ENCODE assay signal across 19 cellular contexts in the genomic region with DNA sequence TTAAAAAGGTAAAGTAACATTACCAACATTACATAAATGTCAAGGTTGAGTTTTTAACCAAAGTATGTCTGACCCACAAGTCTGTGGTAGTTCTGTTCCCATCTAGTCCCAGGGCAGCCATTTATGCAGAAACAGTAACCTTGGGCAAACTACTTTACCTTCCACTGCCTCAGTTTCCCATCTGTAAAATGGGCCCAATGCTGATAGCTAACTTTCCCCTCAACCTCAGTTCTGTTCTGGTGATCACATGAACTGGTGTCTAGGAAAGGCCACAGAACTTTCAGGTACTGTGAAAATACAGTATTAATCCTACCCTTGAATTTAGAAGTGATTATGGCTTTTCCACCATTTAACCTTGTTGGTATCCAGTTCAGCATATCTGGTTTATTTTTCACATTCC.
"Had no signal": no experiment of that assay in that cellular context is flagged by ENCODE, and none has a peak within 500 bp of the region (broad histone marks: within the 10 kb centered on the region; RNA-seq: fewer than 3 reads in every experiment).

No MANE protein-coding gene starts in this region.

- H3K27ac ChIP-seq: psoas muscle, upper lobe of right lung had no signal

- FAIRE-seq: bronchial epithelial cell, endometrium, frontal cortex, keratinocyte had no signal

- H3K36me3 ChIP-seq: spleen, upper lobe of right lung had no signal

- ATAC-seq: naive thymus-derived CD8-positive, alpha-beta T cell; psoas muscle; sciatic nerve; upper lobe of right lung had no signal

- H3K27me3 ChIP-seq: spleen, upper lobe of right lung had no signal

- DNase-seq: activated CD4-positive, alpha-beta T cell treated with anti-CD3 and anti-CD28 coated beads, Interleukin-2, amount 50 U/mL, for 4 hours; activated CD4-positive, CD25-positive, alpha-beta regulatory T cell treated with anti-CD3 and anti-CD28 coated beads, Interleukin-2, amount 50 U/mL, for 72 hours; activated gamma-delta T cell; activated naive CD8-positive, alpha-beta T cell treated with anti-CD3 and anti-CD28 coated beads, Interleukin-2, amount 10 ng/mL, durations not matched to agents 7 days and 5 days; activated T-cell treated with anti-CD3 and anti-CD28 coated beads, Interleukin-2, amount 50 U/mL, for 1 hour; anterior cingulate cortex; midbrain; naive thymus-derived CD8-positive, alpha-beta T cell; nucleus accumbens; psoas muscle; spleen; stimulated activated CD4-positive, alpha-beta T cell treated with anti-CD3 and anti-CD28 coated beads, Interleukin-2, amount 100 ng/mL, for 24 hours; stimulated activated naive CD4-positive, alpha-beta T cell had no signal

- H3K9me3 ChIP-seq: psoas muscle, spleen, upper lobe of right lung had no signal

- H3K4me3 ChIP-seq: psoas muscle, spleen, upper lobe of right lung had no signal
